Comparison of ENCODE assay signal across 7 cellular contexts in genomic region chr1:83270801-83271200, GRCh38.
A peak's percentile ranks its signal among the peaks of the same experiment; 100 is the strongest.
DNase-seq lines count a peak whose midpoint lies in the region; ATAC-seq, FAIRE-seq and TF ChIP-seq lines count a peak whose summit lies in the region.
"Not testable (repeated sequence)": the region's sequence is repeated elsewhere in the genome, so short reads cannot be mapped to it uniquely, and the experiment has no call there.

No MANE protein-coding gene starts in this region.

- H3K9me3 Mint-ChIP-seq in activated CD8-positive, alpha-beta memory T cell treated with anti-CD3 and anti-CD28 coated beads, Interleukin-2, amount 10 ng/mL, durations not matched to agents 7 days and 5 days (ENCODE audit: low read depth): not testable (repeated sequence)

- TF ChIP-seq EP300 in GM12878 (IDR thresholded peaks at IDR 0.05; ENCODE audit: borderline replicate concordance in 1 of 2, control insufficient read depth in 1 of 2, low read depth in 2 of 2, low read length in 2 of 2): not testable (repeated sequence)

- not testable (repeated sequence) for H3K27me3 ChIP-seq in GM12878 (replicated peaks in 1 of 2; ENCODE audit: control insufficient read depth in 2 of 2, insufficient read depth in 2 of 2, low read length in 1 of 2)

- H3K9me3 ChIP-seq in GM12878 (replicated peaks; ENCODE audit: control insufficient read depth, insufficient read depth, low read length): not testable (repeated sequence)

- not testable (repeated sequence) for BruUV-seq in GM12878 (replicated peaks; lab: Mats Ljungman, UMichigan)

- H3K4me3 Mint-ChIP-seq in activated CD8-positive, alpha-beta memory T cell treated with anti-CD3 and anti-CD28 coated beads, Interleukin-2, amount 10 ng/mL, durations not matched to agents 7 days and 5 days: not testable (repeated sequence)

- in situ Hi-C loops in GM12878 (cut with MboI): not testable (repeated sequence)

- H2AFZ ChIP-seq in GM12878 (ENCODE audit: control insufficient read depth, low read depth, low read length): not testable (repeated sequence)

- H3K4me1 Mint-ChIP-seq in activated CD8-positive, alpha-beta memory T cell treated with anti-CD3 and anti-CD28 coated beads, Interleukin-2, amount 10 ng/mL, durations not matched to agents 7 days and 5 days: not testable (repeated sequence)

- H3K27me3 Mint-ChIP-seq in activated CD8-positive, alpha-beta memory T cell treated with anti-CD3 and anti-CD28 coated beads, Interleukin-2, amount 10 ng/mL, durations not matched to agents 7 days and 5 days: not testable (repeated sequence)

- WGBS in GM12878 (ENCODE audit: insufficient coverage, insufficient replicate concordance, low lambda C conversion rate, missing lambda C conversion rate): no CpG with 5 or more reads among the region's 1 CpG

- TF ChIP-seq POLR2A in GM12878 (IDR thresholded peaks at IDR 0.05; ENCODE audit: low read depth, low read length): not testable (repeated sequence)

- FAIRE-seq in GM12878 (lab: Jason Lieb, UNC): peak; percentile 65

- not testable (repeated sequence) for H3K36me3 ChIP-seq in GM12878 (ENCODE audit: control insufficient read depth in 2 of 2, insufficient read depth in 2 of 2, low read length in 1 of 2)

- ATAC-seq in GM18499 (IDR thresholded peaks at IDR 0.05; ENCODE audit: insufficient read depth, unreplicated experiment) (peak; percentile 32), GM18868 (IDR thresholded peaks at IDR 0.05; ENCODE audit: unreplicated experiment) (peak; percentile 51), GM21717 (IDR thresholded peaks at IDR 0.05; ENCODE audit: unreplicated experiment) (peak; percentile 89), HG02973 (IDR thresholded peaks at IDR 0.05; ENCODE audit: unreplicated experiment) (peak; percentile 72), HG03520 (IDR thresholded peaks at IDR 0.05; ENCODE audit: unreplicated experiment) (peak; percentile 78), GM12878 (peak; percentile 69)
- peak; percentile 65 for ATAC-seq in activated CD8-positive, alpha-beta memory T cell treated with anti-CD3 and anti-CD28 coated beads, Interleukin-2, amount 10 ng/mL, durations not matched to agents 7 days and 5 days

- SMC1A ChIA-PET in GM12878 (lab: Charles Lee; ENCODE audit: uncharacterized antibody, unreplicated experiment): not testable (repeated sequence)

- H3K4me3 ChIP-seq in GM12878: not testable (repeated sequence)

- not testable (repeated sequence) for H4K20me1 ChIP-seq in GM12878 (ENCODE audit: control insufficient read depth, insufficient read depth)

- not testable (repeated sequence) for H3K4me1 ChIP-seq in GM12878 (ENCODE audit: control insufficient read depth, insufficient read depth, low read length)

- not testable (repeated sequence) for H3K4me2 ChIP-seq in GM12878 (ENCODE audit: control insufficient read depth, insufficient read depth)

- not testable (repeated sequence) for H3K9ac ChIP-seq in GM12878 (ENCODE audit: control insufficient read depth, insufficient read depth, low read length)

- not testable (repeated sequence) for DNase-seq in activated CD8-positive, alpha-beta memory T cell treated with anti-CD3 and anti-CD28 coated beads, Interleukin-2, amount 10 ng/mL, durations not matched to agents 7 days and 5 days; GM12878 (ENCODE audit: low read depth, low spot score)

- not testable (repeated sequence) for H3K27ac ChIP-seq in GM12878 (ENCODE audit: control insufficient read depth, insufficient read depth)

- H3K79me2 ChIP-seq in GM12878 (ENCODE audit: control insufficient read depth, insufficient read depth, low read length): not testable (repeated sequence)

- POLR2A ChIA-PET in GM12878 (lab: Charles Lee): not testable (repeated sequence)

- CTCF ChIA-PET in activated CD8-positive, alpha-beta memory T cell treated with anti-CD3 and anti-CD28 coated beads, Interleukin-2, amount 10 ng/mL, durations not matched to agents 7 days and 5 days (lab: Charles Lee); GM12878 (lab: Yijun Ruan, JAX): not testable (repeated sequence)

- not testable (repeated sequence) for H3K27ac Mint-ChIP-seq in activated CD8-positive, alpha-beta memory T cell treated with anti-CD3 and anti-CD28 coated beads, Interleukin-2, amount 10 ng/mL, durations not matched to agents 7 days and 5 days

- intact Hi-C loops in GM12878 (cut with micrococcal nuclease; ENCODE audit: unreplicated experiment): not testable (repeated sequence)

- not testable (repeated sequence) for TF ChIP-seq CTCF in GM12878 (IDR thresholded peaks at IDR 0.05 in 2 of 3, conservative IDR thresholded peaks at IDR 0.05 in 1 of 3; ENCODE audit: control insufficient read depth in 2 of 3, extremely low read depth in 1 of 3, insufficient read depth in 1 of 3, low read depth in 3 of 3, low read length in 3 of 3)

- not testable (repeated sequence) for H3K36me3 Mint-ChIP-seq in activated CD8-positive, alpha-beta memory T cell treated with anti-CD3 and anti-CD28 coated beads, Interleukin-2, amount 10 ng/mL, durations not matched to agents 7 days and 5 days

- RAD21 ChIA-PET in GM12878 (lab: Charles Lee; ENCODE audit: unreplicated experiment): not testable (repeated sequence)

- TF ChIP-seq RAD21 in GM12878 (IDR thresholded peaks at IDR 0.05; ENCODE audit: insufficient read depth, low read depth, low read length): not testable (repeated sequence)

Comparison
In these comparisons a context has a peak if more than half of its experiments do, and no peak if none do; other contexts are left out.
1. ATAC-seq: peak in every context shown above with its lines; median percentile 89 in GM21717; 78 in HG03520; 72 in HG02973; 69 in GM12878; 65 in activated CD8-positive, alpha-beta memory T cell treated with anti-CD3 and anti-CD28 coated beads, Interleukin-2, amount 10 ng/mL, durations not matched to agents 7 days and 5 days; 51 in GM18868; 32 in GM18499.